In genomic region chr12:122873540-122873939, GRCh38 we compare ENCODE assay signal across 11 cellular contexts. TPM values are rescaled to one million over a fixed set of nuclear protein-coding genes. Genes with fewer than 3 reads are reported as not detected.
A peak's percentile ranks its signal among the peaks of the same experiment; 100 is the strongest.
DNase-seq lines count a peak whose midpoint lies in the region; ATAC-seq and TF ChIP-seq lines count a peak whose summit lies in the region.
"Had no signal": no experiment of that assay in that cellular context is flagged by ENCODE, and none has a peak within 500 bp of the region (broad histone marks: within the 10 kb centered on the region; RNA-seq: fewer than 3 reads in every experiment).

No MANE protein-coding gene starts in this region.

- no peak for TF ChIP-seq CTCF in mesothelial cell of epicardium (IDR thresholded peaks at IDR 0.05; ENCODE audit: unreplicated experiment)
- TF ChIP-seq CTCF in suprapubic skin (IDR thresholded peaks at IDR 0.05), result no peak

- peaks cover 95% of the 10 kb centered on the region for H3K4me1 Mint-ChIP-seq in activated naive CD8-positive, alpha-beta T cell treated with anti-CD3 and anti-CD28 coated beads, Interleukin-2, amount 50 U/mL, for 24 hours
- H3K4me1 Mint-ChIP-seq in mesothelial cell of epicardium, result peaks cover 50% of the 10 kb centered on the region

- H3K27ac Mint-ChIP-seq in activated naive CD8-positive, alpha-beta T cell treated with anti-CD3 and anti-CD28 coated beads, Interleukin-2, amount 50 U/mL, for 24 hours, result peak overlapping the region; percentile 38
- H3K27ac Mint-ChIP-seq in mesothelial cell of epicardium, result peak overlapping the region; percentile 92
- H3K27ac Mint-ChIP-seq: stimulated activated effector memory CD8-positive, alpha-beta T cell treated with anti-CD3 and anti-CD28 coated beads, Interleukin-12 subunit alpha, Interleukin-12 subunit beta, amount 100 ng/mL, for 72 hours had no signal

- no peaks in the 10 kb centered on the region for H3K9me3 ChIP-seq in suprapubic skin

- peaks cover 31% of the 10 kb centered on the region for H3K36me3 Mint-ChIP-seq in activated naive CD8-positive, alpha-beta T cell treated with anti-CD3 and anti-CD28 coated beads, Interleukin-2, amount 50 U/mL, for 24 hours (ENCODE audit: low read depth)
- H3K36me3 Mint-ChIP-seq in mesothelial cell of epicardium, result peaks cover 13% of the 10 kb centered on the region

- no peaks in the 10 kb centered on the region for H3K27me3 ChIP-seq in suprapubic skin

- no peak overlapping the region for H3K4me3 Mint-ChIP-seq in activated naive CD8-positive, alpha-beta T cell treated with anti-CD3 and anti-CD28 coated beads, Interleukin-2, amount 50 U/mL, for 24 hours
- H3K4me3 Mint-ChIP-seq in mesothelial cell of epicardium, result no peak overlapping the region
- H3K4me3 Mint-ChIP-seq: stimulated activated effector memory CD8-positive, alpha-beta T cell treated with anti-CD3 and anti-CD28 coated beads, Interleukin-12 subunit alpha, Interleukin-12 subunit beta, amount 100 ng/mL, for 72 hours had no signal

- peaks cover 18% of the 10 kb centered on the region for H3K36me3 ChIP-seq in suprapubic skin

- peaks cover 71% of the 10 kb centered on the region for H3K4me1 ChIP-seq in suprapubic skin

- 78% methylated on average over 4 of the region's 4 CpGs for WGBS in suprapubic skin

- no peak overlapping the region for H3K4me3 ChIP-seq in suprapubic skin

- DNase-seq in activated effector memory CD4-positive, alpha-beta T cell treated with anti-CD3 and anti-CD28 coated beads, Interleukin-2, amount 50 U/mL, for 16 hours, result peak; percentile 59
- no peak for DNase-seq in activated effector memory CD4-positive, alpha-beta T cell treated with Interleukin-2 at 50 U/mL for 16 hours
- DNase-seq in activated naive CD8-positive, alpha-beta T cell treated with anti-CD3 and anti-CD28 coated beads, Interleukin-2, amount 50 U/mL, for 24 hours, result no peak
- DNase-seq in mesothelial cell of epicardium (ENCODE audit: low spot score in 2 of 2, unreplicated experiment in 2 of 2) (no peak), suprapubic skin (ENCODE audit: low spot score in 2 of 2) (peak in 1 of 2 donors; percentile 59), DMS114 treated with DMSO at 0.1 percent for 48 hours (lab: John Stamatoyannopoulos, UW; ENCODE audit: unreplicated experiment) (no peak)
- DNase-seq: amniotic stem cell, NCI-H1048 had no signal

- no peak for TF ChIP-seq POLR2A in suprapubic skin (IDR thresholded peaks at IDR 0.05)

- no peaks in the 10 kb centered on the region for H3K9me3 Mint-ChIP-seq in activated naive CD8-positive, alpha-beta T cell treated with anti-CD3 and anti-CD28 coated beads, Interleukin-2, amount 50 U/mL, for 24 hours
- H3K9me3 Mint-ChIP-seq in mesothelial cell of epicardium, result no peaks in the 10 kb centered on the region
- H3K9me3 Mint-ChIP-seq: stimulated activated effector memory CD8-positive, alpha-beta T cell treated with anti-CD3 and anti-CD28 coated beads, Interleukin-12 subunit alpha, Interleukin-12 subunit beta, amount 100 ng/mL, for 72 hours had no signal

- H3K27ac ChIP-seq in suprapubic skin, result peak overlapping the region; percentile 91

- no peak for TF ChIP-seq EP300 in suprapubic skin (IDR thresholded peaks at IDR 0.05)

- H3K27me3 Mint-ChIP-seq in activated naive CD8-positive, alpha-beta T cell treated with anti-CD3 and anti-CD28 coated beads, Interleukin-2, amount 50 U/mL, for 24 hours, result peaks cover 7% of the 10 kb centered on the region
- no peaks in the 10 kb centered on the region for H3K27me3 Mint-ChIP-seq in mesothelial cell of epicardium (ENCODE audit: low read depth)

- no peak for ATAC-seq in activated naive CD8-positive, alpha-beta T cell treated with anti-CD3 and anti-CD28 coated beads, Interleukin-2, amount 50 U/mL, for 24 hours
- ATAC-seq in GM19035 (IDR thresholded peaks at IDR 0.05; ENCODE audit: unreplicated experiment) (no peak), GM21423 (IDR thresholded peaks at IDR 0.05; ENCODE audit: unreplicated experiment) (no peak)
- ATAC-seq: stimulated activated effector memory CD8-positive, alpha-beta T cell treated with anti-CD3 and anti-CD28 coated beads, Interleukin-12 subunit alpha, Interleukin-12 subunit beta, amount 100 ng/mL, for 72 hours had no signal

RNA-seq across cellular contexts. Expression of gene VPS37B, which starts 22.4 kb away (rescaled TPM):
- total RNA-seq in mesothelial cell of epicardium (28.1 to 29.1 TPM (median 29.0 TPM) in 3 replicates), suprapubic skin (10 to 100 TPM; 42.0 to 67.1 (median 63.0) TPM)

RNA-seq across cellular contexts. Expression of gene HIP1R, which starts 38.3 kb away (rescaled TPM):
- total RNA-seq in mesothelial cell of epicardium, result 37.6 to 44.2 TPM (median 40.9 TPM) in 3 replicates
- total RNA-seq in suprapubic skin, result 100 to 1,000 TPM; 162 to 289 (median 200) TPM
